20 cellular contexts compared by ENCODE assay signal in the genomic region with DNA sequence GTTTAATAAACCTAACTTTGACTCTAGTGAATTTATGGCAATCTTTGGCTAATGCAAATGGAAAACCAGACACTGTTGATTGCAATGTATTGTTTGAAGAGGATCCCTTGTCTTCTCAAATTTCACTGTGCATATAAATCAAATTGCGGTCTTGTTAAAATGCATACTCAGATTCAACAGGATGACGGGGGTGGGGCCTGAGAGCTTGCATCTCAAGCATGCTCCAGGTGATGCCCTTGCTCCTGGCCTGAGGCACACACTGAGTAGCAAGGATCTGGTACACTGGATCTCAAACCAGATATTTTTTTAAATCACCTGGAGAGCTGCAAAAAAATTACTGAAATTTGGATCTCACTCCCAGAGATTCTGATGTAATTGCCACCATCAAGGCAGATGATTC.
"Had no signal": no experiment of that assay in that cellular context is flagged by ENCODE, and none has a peak within 500 bp of the region (broad histone marks: within the 10 kb centered on the region; RNA-seq: fewer than 3 reads in every experiment).

No MANE protein-coding gene starts in this region.

- H3K27ac ChIP-seq: esophagus squamous epithelium, left ventricle myocardium inferior, neutrophil, stomach, thoracic aorta, upper lobe of right lung had no signal

- H3K4me3 Mint-ChIP-seq: activated CD8-positive, alpha-beta memory T cell treated with anti-CD3 and anti-CD28 coated beads, Interleukin-2, amount 10 ng/mL, durations not matched to agents 7 days and 5 days; activated naive CD4-positive, alpha-beta T cell treated with anti-CD3 and anti-CD28 coated beads, Interleukin-2, amount 10 ng/mL, durations not matched to agents 7 days and 5 days; memory B cell; natural killer cell had no signal

- H3K27me3 Mint-ChIP-seq: activated CD8-positive, alpha-beta memory T cell treated with anti-CD3 and anti-CD28 coated beads, Interleukin-2, amount 10 ng/mL, durations not matched to agents 7 days and 5 days; activated naive CD4-positive, alpha-beta T cell treated with anti-CD3 and anti-CD28 coated beads, Interleukin-2, amount 10 ng/mL, durations not matched to agents 7 days and 5 days; memory B cell had no signal

- H3K4me1 Mint-ChIP-seq: activated CD8-positive, alpha-beta memory T cell treated with anti-CD3 and anti-CD28 coated beads, Interleukin-2, amount 10 ng/mL, durations not matched to agents 7 days and 5 days; activated naive CD4-positive, alpha-beta T cell treated with anti-CD3 and anti-CD28 coated beads, Interleukin-2, amount 10 ng/mL, durations not matched to agents 7 days and 5 days; memory B cell; natural killer cell had no signal

- DNase-seq: activated CD4-positive, alpha-beta T cell treated with anti-CD3 and anti-CD28 coated beads for 1 hour; activated CD4-positive, alpha-beta T cell treated with anti-CD3 and anti-CD28 coated beads, Interleukin-2, amount 50 U/mL, for 4 hours; activated CD8-positive, alpha-beta memory T cell treated with anti-CD3 and anti-CD28 coated beads, Interleukin-2, amount 10 ng/mL, durations not matched to agents 7 days and 5 days; activated naive CD4-positive, alpha-beta T cell treated with anti-CD3 and anti-CD28 coated beads, Interleukin-2, amount 10 ng/mL, durations not matched to agents 7 days and 5 days; activated T-cell treated with anti-CD3 and anti-CD28 coated beads, Interleukin-2, amount 50 U/mL, for 1 hour; caudate nucleus; esophagus squamous epithelium; hippocampal formation; kidney; left ventricle myocardium inferior; natural killer cell; stimulated activated CD4-positive, alpha-beta T cell treated with anti-CD3 and anti-CD28 coated beads, Interleukin-12 subunit alpha, Interleukin-12 subunit beta, amount 100 ng/mL, for 4 hours; stimulated activated CD4-positive, alpha-beta T cell treated with anti-CD3 and anti-CD28 coated beads, Interleukin-2, amount 100 ng/mL, for 24 hours; stomach; T1000; upper lobe of right lung had no signal

- H3K36me3 ChIP-seq: esophagus squamous epithelium, left ventricle myocardium inferior, neutrophil, stomach, thoracic aorta, upper lobe of right lung had no signal

- H3K9me3 ChIP-seq: esophagus squamous epithelium, neutrophil, stomach, thoracic aorta, upper lobe of right lung had no signal

- H3K9me3 Mint-ChIP-seq: activated naive CD4-positive, alpha-beta T cell treated with anti-CD3 and anti-CD28 coated beads, Interleukin-2, amount 10 ng/mL, durations not matched to agents 7 days and 5 days; memory B cell; natural killer cell had no signal

- H3K27ac Mint-ChIP-seq: activated CD8-positive, alpha-beta memory T cell treated with anti-CD3 and anti-CD28 coated beads, Interleukin-2, amount 10 ng/mL, durations not matched to agents 7 days and 5 days; activated naive CD4-positive, alpha-beta T cell treated with anti-CD3 and anti-CD28 coated beads, Interleukin-2, amount 10 ng/mL, durations not matched to agents 7 days and 5 days; activated T-helper 2 cell treated with anti-CD3 and anti-CD28 coated beads, Interferon-gamma antibody, Interleukin-2, Interleukin-4, amounts not matched to agents 10 μg/mL and 5 μg/mL and 100 μg/mL, durations not matched to agents 14 hours and 24 hours and 36 hours; memory B cell; natural killer cell had no signal

- H3K4me1 ChIP-seq: esophagus squamous epithelium, left ventricle myocardium inferior, upper lobe of right lung had no signal

- H3K4me3 ChIP-seq: esophagus squamous epithelium, left ventricle myocardium inferior, stomach, thoracic aorta, upper lobe of right lung had no signal

- H3K27me3 ChIP-seq: esophagus squamous epithelium, neutrophil, stomach, upper lobe of right lung had no signal

- ATAC-seq: activated CD8-positive, alpha-beta memory T cell treated with anti-CD3 and anti-CD28 coated beads, Interleukin-2, amount 10 ng/mL, durations not matched to agents 7 days and 5 days; natural killer cell; upper lobe of right lung had no signal

- H3K36me3 Mint-ChIP-seq: activated CD8-positive, alpha-beta memory T cell treated with anti-CD3 and anti-CD28 coated beads, Interleukin-2, amount 10 ng/mL, durations not matched to agents 7 days and 5 days; activated naive CD4-positive, alpha-beta T cell treated with anti-CD3 and anti-CD28 coated beads, Interleukin-2, amount 10 ng/mL, durations not matched to agents 7 days and 5 days; memory B cell; natural killer cell had no signal
